ENCODE assay signal across 8 cellular contexts in the genomic region with DNA sequence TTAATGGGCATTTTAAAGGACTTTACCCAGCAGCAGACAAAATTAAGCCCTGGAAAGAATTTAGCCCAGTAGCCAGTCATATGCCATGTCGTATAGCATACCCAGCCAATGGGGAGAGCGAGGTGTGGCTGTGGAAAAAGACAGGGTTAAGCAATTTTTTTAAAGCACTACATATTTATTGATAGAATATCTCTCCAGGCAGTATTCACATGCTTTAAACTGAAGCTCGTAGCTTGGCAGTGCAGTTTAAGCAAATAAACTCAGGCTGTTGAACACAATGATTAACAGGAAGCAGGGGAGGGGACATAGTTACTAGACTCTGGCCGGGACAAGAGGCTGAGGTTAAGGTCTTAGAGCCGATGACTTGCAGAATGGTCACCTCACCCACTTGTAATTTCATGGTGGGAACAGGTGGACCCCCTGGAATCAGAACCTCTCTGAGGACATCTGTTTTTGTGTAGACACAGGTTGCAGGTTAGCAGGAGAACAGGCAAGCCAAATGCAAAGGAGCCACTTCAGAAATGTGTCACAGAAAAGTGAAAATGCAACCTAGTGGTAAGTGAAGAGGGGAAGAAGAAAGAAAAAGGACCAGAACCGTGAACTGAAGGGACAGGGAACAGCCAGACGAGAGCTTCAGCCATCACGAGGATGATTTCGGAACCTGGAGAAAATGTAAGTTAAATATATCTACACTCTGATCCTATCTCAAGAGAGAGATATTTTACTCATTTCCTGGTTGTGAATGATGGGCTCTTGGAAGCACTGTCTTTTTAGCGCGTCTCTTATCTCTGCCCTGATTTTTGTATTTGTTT. TPM values are rescaled to one million over a fixed set of nuclear protein-coding genes. Genes with fewer than 3 reads are reported as not detected.
A peak's percentile ranks its signal among the peaks of the same experiment; 100 is the strongest.
DNase-seq lines count a peak whose midpoint lies in the region; ATAC-seq and TF ChIP-seq lines count a peak whose summit lies in the region.

No MANE protein-coding gene starts in this region.

- TF ChIP-seq POLR2A in GM19099 (IDR thresholded peaks at IDR 0.05; ENCODE audit: extremely low read depth, insufficient read length, low read depth): peak; percentile 58

- H3K27me3 Mint-ChIP-seq in CD4-positive, alpha-beta memory T cell: peaks cover 0 to 1% of the 10 kb centered on the region in 2 donors

- no peaks in the 10 kb centered on the region for H3K9me3 Mint-ChIP-seq in CD4-positive, alpha-beta memory T cell

- peaks cover 49% of the 10 kb centered on the region for H3K79me2 ChIP-seq in PC-3 (ENCODE audit: low read length)

- H3K4me1 Mint-ChIP-seq in CD4-positive, alpha-beta memory T cell: peaks cover 25 to 49% (median 37%) of the 10 kb centered on the region in 4 donors

- intact Hi-C loops in CD4-positive, alpha-beta memory T cell (cut with micrococcal nuclease): loop anchor here (2.0 kb wide), 1 partner anchor 166 kb away; a partner anchor contains a TSS
- intact Hi-C loops in PC-3 (cut with micrococcal nuclease): loop anchor here (1.0 to 5.0 kb wide), 4 partner anchors 18 to 273 kb away; no protein-coding TSS in a partner anchor
- intact Hi-C loops in A673 (cut with micrococcal nuclease; ENCODE audit: unreplicated experiment): no loop called here

- peak overlapping the region; percentile 61 for H3K9ac ChIP-seq in PC-3 (ENCODE audit: low read length)

- H3K9me3 ChIP-seq in CD4-positive, alpha-beta memory T cell (ENCODE audit: control insufficient read depth in 1 of 2, low read length in 2 of 2): no peaks in the 10 kb centered on the region
- H3K9me3 ChIP-seq in PC-3 (ENCODE audit: low read length) (no peaks in the 10 kb centered on the region), A673 (ENCODE audit: low read depth, low read length, poor library complexity, severe bottlenecking) (no peaks in the 10 kb centered on the region)

- H3K4me2 ChIP-seq in PC-3 (ENCODE audit: low read length): peak overlapping the region; percentile 83

- H3F3A ChIP-seq in PC-3 (ENCODE audit: low read length, unreplicated experiment): no peaks in the 10 kb centered on the region

- H3K27me3 ChIP-seq in CD4-positive, alpha-beta memory T cell (ENCODE audit: insufficient read depth, low read length): no peaks in the 10 kb centered on the region
- no peaks in the 10 kb centered on the region for H3K27me3 ChIP-seq in PC-3 (ENCODE audit: low read length)
- H3K27me3 ChIP-seq in brain microvascular endothelial cell (replicated peaks): no peaks in the 10 kb centered on the region
- H3K27me3 ChIP-seq in A673 (replicated peaks; ENCODE audit: insufficient read depth, low read depth, low read length, poor library complexity): no peaks in the 10 kb centered on the region

- TF ChIP-seq CTCF in PC-3 (conservative IDR thresholded peaks at IDR 0.05; ENCODE audit: low read depth, low read length) (0 out of 2 replicates have a peak, but pooled peaks have one; percentile 9), brain microvascular endothelial cell (IDR thresholded peaks at IDR 0.05; ENCODE audit: low read depth, low read length, missing control alignments) (no peak), A673 (conservative IDR thresholded peaks at IDR 0.05; ENCODE audit: low read depth, low read length) (no peak)

- CTCF ChIA-PET in CD4-positive, alpha-beta memory T cell (lab: Charles Lee; ENCODE audit: partially characterized antibody): interaction anchor here (0.9 to 1.8 kb wide), 2 partner anchors 17 to 19 kb away, joined by 3 to 7 read pairs; no protein-coding TSS in a partner anchor
- CTCF ChIA-PET in PC-3 (lab: Charles Lee): interaction anchor here (0.6 kb wide), 1 partner anchor 274 kb away, joined by 3 read pairs; no protein-coding TSS in a partner anchor
- CTCF ChIA-PET in A673 (lab: Charles Lee): no interaction called here

- H4K20me1 ChIP-seq in PC-3 (ENCODE audit: low read length): no peaks in the 10 kb centered on the region

- H3K4me1 ChIP-seq in CD4-positive, alpha-beta memory T cell (ENCODE audit: insufficient read depth, low read length): peaks cover 45% of the 10 kb centered on the region
- H3K4me1 ChIP-seq in PC-3 (ENCODE audit: insufficient read depth, low read length): peaks cover 25% of the 10 kb centered on the region
- H3K4me1 ChIP-seq in A673 (ENCODE audit: insufficient read depth, low read length, poor library complexity, severe bottlenecking): no peaks in the 10 kb centered on the region

- H3K36me3 ChIP-seq in CD4-positive, alpha-beta memory T cell (ENCODE audit: insufficient read depth, low read length): no peaks in the 10 kb centered on the region
- no peaks in the 10 kb centered on the region for H3K36me3 ChIP-seq in PC-3 (ENCODE audit: low read depth, low read length)
- H3K36me3 ChIP-seq in brain microvascular endothelial cell (replicated peaks): no peaks in the 10 kb centered on the region
- H3K36me3 ChIP-seq in A673 (ENCODE audit: insufficient read depth, low read length, poor library complexity, severe bottlenecking): no peaks in the 10 kb centered on the region

- H3K4me3 Mint-ChIP-seq in CD4-positive, alpha-beta memory T cell: peak overlapping the region; percentile 88 to 95 (median 92)

- H3K36me3 Mint-ChIP-seq in CD4-positive, alpha-beta memory T cell: peaks cover 3 to 6% of the 10 kb centered on the region in 2 donors

- H3K27ac ChIP-seq in CD4-positive, alpha-beta memory T cell (ENCODE audit: low read depth, low read length): peak overlapping the region; percentile 44
- H3K27ac ChIP-seq in PC-3 (ENCODE audit: low read length) (peak overlapping the region; percentile 82), brain microvascular endothelial cell (peak overlapping the region; percentile 51), A673 (ENCODE audit: low read depth, low read length, poor library complexity, severe bottlenecking) (no peak overlapping the region)

- H2AFZ ChIP-seq in PC-3 (ENCODE audit: low read length): peak overlapping the region; percentile 92

- POLR2A ChIA-PET in CD4-positive, alpha-beta memory T cell (lab: Charles Lee; ENCODE audit: partially characterized antibody): interaction anchor here (2.8 kb wide), 1 partner anchor 167 kb away, joined by 10 read pairs; a partner anchor contains a TSS
- POLR2A ChIA-PET in PC-3 (lab: Charles Lee; ENCODE audit: unreplicated experiment): interaction anchor here (0.6 to 1.0 kb wide), 3 partner anchors 121 to 199 kb away, joined by 4 to 5 read pairs (median 4); no protein-coding TSS in a partner anchor
- POLR2A ChIA-PET in A673 (lab: Charles Lee; ENCODE audit: low non-redundant PET): no interaction called here

- peak; percentile 58 for ATAC-seq in HG03135 (IDR thresholded peaks at IDR 0.05; ENCODE audit: unreplicated experiment)
- ATAC-seq in PC-3: peak; percentile 78

- no peaks in the 10 kb centered on the region for H3K9me2 ChIP-seq in PC-3 (replicated peaks; ENCODE audit: low read length)

- peak overlapping the region; percentile 77 to 92 for H3K4me3 ChIP-seq in CD4-positive, alpha-beta memory T cell (ENCODE audit: low read length in 2 of 2)
- peak overlapping the region; percentile 81 for H3K4me3 ChIP-seq in PC-3 (ENCODE audit: low read length)
- peak overlapping the region; percentile 33 for H3K4me3 ChIP-seq in brain microvascular endothelial cell (ENCODE audit: low read depth, low read length)
- H3K4me3 ChIP-seq in A673 (ENCODE audit: low read depth, low read length, poor library complexity, severe bottlenecking): no peak overlapping the region

- H3K27ac Mint-ChIP-seq in CD4-positive, alpha-beta memory T cell: peak overlapping the region; percentile 11 to 94 (median 90)

- peak in 3 of 5 donors; percentile 10 to 30 (median 23) for DNase-seq in CD4-positive, alpha-beta memory T cell
- DNase-seq in PC-3 (peak; percentile 88), brain microvascular endothelial cell (peak; percentile 74), medulla oblongata (ENCODE audit: extremely low spot score) (peak; percentile 43), A673 (ENCODE audit: low spot score) (no peak), SIG-M5 treated with dmso at 0.1 percent for 504 hours (lab: John Stamatoyannopoulos, UW; ENCODE audit: unreplicated experiment) (no peak)

- TSS peak; percentile 68 for BruUV-seq in PC-3 (replicated peaks; lab: Mats Ljungman, UMichigan)
- BruUV-seq in A673 (replicated peaks; lab: Mats Ljungman, UMichigan): no TSS peak

- in situ Hi-C loops in brain microvascular endothelial cell (cut with HindIII; ENCODE audit: low pct_ligation_motif_present, low sequenced_read_pairs): no loop called here

RNA-seq across cellular contexts. Expression of a gene that starts 7.2 kb away (rescaled TPM):
- total RNA-seq in CD4-positive, alpha-beta memory T cell: 1 to 10 TPM; 3.1 to 4.2 TPM
- 1 to 10 TPM in 1 of 2 donors, under 1 TPM in 1; 0.75 to 1.3 TPM for polyA plus RNA-seq in CD4-positive, alpha-beta memory T cell
- total RNA-seq in PC-3 (2014; rRNA removed): 15.5 and 18.3 TPM in 2 replicates
- total RNA-seq in A673 (2021): 0.28 and 0.70 TPM in 2 replicates

Comparison
In these comparisons a context has a peak if more than half of its experiments do, and no peak if none do; other contexts are left out.
1. DNase-seq: peak in CD4-positive, alpha-beta memory T cell (3 of 5), PC-3 (single experiment), brain microvascular endothelial cell (single experiment) and medulla oblongata (single experiment); none in A673 (single experiment) and SIG-M5 treated with dmso at 0.1 percent for 504 hours (single experiment).